Comparison of ENCODE assay signal across 11 cellular contexts in the genomic region with DNA sequence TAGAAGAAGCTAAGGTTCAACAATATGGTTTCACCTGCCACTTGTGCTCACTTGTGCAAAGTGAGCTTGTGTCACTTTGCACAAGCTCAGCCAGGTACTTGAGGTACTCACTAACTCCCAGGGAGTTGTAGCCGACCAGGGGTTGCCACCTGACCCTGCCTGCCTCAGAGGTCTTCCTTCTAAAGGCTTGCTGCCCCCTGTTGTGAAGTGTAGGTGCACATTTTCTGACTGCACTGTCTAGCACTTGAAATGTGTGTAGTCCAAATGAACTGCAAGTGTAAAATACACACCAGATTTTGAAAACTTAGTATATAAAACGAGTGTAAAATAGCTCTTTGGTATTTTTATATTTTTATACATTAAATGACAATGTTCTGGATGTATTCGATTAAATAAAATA.
"Had no signal": no experiment of that assay in that cellular context is flagged by ENCODE, and none has a peak within 500 bp of the region (broad histone marks: within the 10 kb centered on the region; RNA-seq: fewer than 3 reads in every experiment).

No MANE protein-coding gene starts in this region.

- H3K4me3 ChIP-seq: coronary artery, hepatocyte, testis had no signal

- H2AFZ ChIP-seq: hepatocyte had no signal

- H3K36me3 Mint-ChIP-seq: activated naive CD4-positive, alpha-beta T cell treated with anti-CD3 and anti-CD28 coated beads, Interleukin-2, amount 50 U/mL, for 24 hours had no signal

- H3K4me3 Mint-ChIP-seq: activated naive CD4-positive, alpha-beta T cell treated with anti-CD3 and anti-CD28 coated beads, Interleukin-2, amount 50 U/mL, for 24 hours; neural crest cell; stimulated activated naive CD8-positive, alpha-beta T cell treated with anti-CD3 and anti-CD28 coated beads, Interleukin-15, Interleukin-2, amounts not matched to agents 100 ng/mL and 50 ng/mL, for 24 hours had no signal

- H3K4me2 ChIP-seq: hepatocyte had no signal

- H3K9me3 ChIP-seq: testis had no signal

- H3K4me1 ChIP-seq: testis had no signal

- H3K27me3 ChIP-seq: hepatocyte, testis had no signal

- H3K27ac Mint-ChIP-seq: activated naive CD4-positive, alpha-beta T cell treated with anti-CD3 and anti-CD28 coated beads, Interleukin-2, amount 50 U/mL, for 24 hours; stimulated activated naive CD8-positive, alpha-beta T cell treated with anti-CD3 and anti-CD28 coated beads, Interleukin-15, Interleukin-2, amounts not matched to agents 100 ng/mL and 50 ng/mL, for 24 hours had no signal

- H3K27ac ChIP-seq: coronary artery, epithelial cell of prostate, hepatocyte, testis had no signal

- H3K79me2 ChIP-seq: hepatocyte had no signal

- H3K9me3 Mint-ChIP-seq: activated naive CD4-positive, alpha-beta T cell treated with anti-CD3 and anti-CD28 coated beads, Interleukin-2, amount 50 U/mL, for 24 hours; neural crest cell; stimulated activated naive CD8-positive, alpha-beta T cell treated with anti-CD3 and anti-CD28 coated beads, Interleukin-15, Interleukin-2, amounts not matched to agents 100 ng/mL and 50 ng/mL, for 24 hours had no signal

- DNase-seq: activated CD4-positive, CD25-positive, alpha-beta regulatory T cell; caudate nucleus; effector CD8-positive, alpha-beta T cell; stimulated activated CD4-positive, alpha-beta T cell treated with anti-CD3 and anti-CD28 coated beads, Interleukin-12 subunit alpha, Interleukin-12 subunit beta, amount 100 ng/mL, for 4 hours; testis had no signal
